Comparison of ENCODE assay signal across 33 cellular contexts in genomic region chr11:108748971-108749370, GRCh38.
A peak's percentile ranks its signal among the peaks of the same experiment; 100 is the strongest.
DNase-seq lines count a peak whose midpoint lies in the region; ATAC-seq and TF ChIP-seq lines count a peak whose summit lies in the region.
"Had no signal": no experiment of that assay in that cellular context is flagged by ENCODE, and none has a peak within 500 bp of the region (broad histone marks: within the 10 kb centered on the region; RNA-seq: fewer than 3 reads in every experiment).

No MANE protein-coding gene starts in this region.

- no peaks in the 10 kb centered on the region for H3K4me1 ChIP-seq in HEK293 (ENCODE audit: control insufficient read depth, insufficient read depth, low read length)
- peaks cover 0 to 5% (median 0%) of the 10 kb centered on the region in 4 donors for H3K4me1 ChIP-seq in tibial artery
- H3K4me1 ChIP-seq: A549, BLaER1, Caco-2 had no signal

- TF ChIP-seq CTCF in HEK293 (tag by site-specific recombination; IDR thresholded peaks at IDR 0.05), result no peak
- TF ChIP-seq CTCF in brain microvascular endothelial cell (IDR thresholded peaks at IDR 0.05; ENCODE audit: low read depth, low read length, missing control alignments), result no peak
- no peak for TF ChIP-seq CTCF in tibial artery (IDR thresholded peaks at IDR 0.05)

- H3K27me3 ChIP-seq in brain microvascular endothelial cell (replicated peaks) (no peaks in the 10 kb centered on the region), tibial artery (no peaks in the 10 kb centered on the region)
- H3K27me3 ChIP-seq: BE2C; BLaER1; BLaER1 treated with 17β-estradiol and CSF1 and Interleukin-3, amounts not matched to agents 10 nM and 100 nM had no signal

- H3K27ac ChIP-seq in HEK293 (ENCODE audit: extremely low read depth, low read depth, low read length) (no peak overlapping the region), brain microvascular endothelial cell (no peak overlapping the region), tibial artery (no peak overlapping the region)
- H3K27ac ChIP-seq: 22Rv1; A549; BLaER1; BLaER1 treated with 17β-estradiol and CSF1 and Interleukin-3, amounts not matched to agents 10 nM and 100 nM; C4-2B had no signal

- intact Hi-C loops in tibial artery (cut with DNase I; ENCODE audit: low total_unique reads), result no loop called here

- CTCF ChIA-PET in HEK293 (lab: Yijun Ruan, JAX), result interaction anchor here (0.7 to 2.2 kb wide), 3 partner anchors 14 to 1016 kb away, joined by 3 to 14 read pairs (median 3); no protein-coding TSS in a partner anchor

- H3K4me3 ChIP-seq in HEK293 (ENCODE audit: low read depth, low read length) (no peak overlapping the region), brain microvascular endothelial cell (ENCODE audit: low read depth, low read length) (no peak overlapping the region), tibial artery (no peak overlapping the region)
- H3K4me3 ChIP-seq: A549; BLaER1; BLaER1 treated with 17β-estradiol and CSF1 and Interleukin-3, amounts not matched to agents 10 nM and 100 nM had no signal

- DNase-seq in amniotic epithelial cell (ENCODE audit: low read depth) (peak; percentile 24), brain microvascular endothelial cell (peak; percentile 53), iris pigment epithelial cell (ENCODE audit: low read depth) (peak; percentile 82), foreskin melanocyte (no peak), tibial artery (no peak), NCI-H2029 treated with DMSO at 0.1 percent for 48 hours (lab: John Stamatoyannopoulos, UW) (no peak)
- DNase-seq: 8988T; ACHN; AML-193; BE2C; C1 segment of cervical spinal cord; Caco-2; Calu3; CD4-positive, alpha-beta memory T cell; CD4-positive, alpha-beta T cell; CD4-positive, CD25-positive, alpha-beta regulatory T cell; CD8-positive, alpha-beta memory T cell; CD8-positive, alpha-beta T cell; COR-L47; DMS 273 treated with DMSO at 0.1 percent for 48 hours; DMS153; DMS53; DMS79; DMS79 treated with DMSO at 0.1 percent for 48 hours; DND-41; EL had no signal

- no peak for ATAC-seq in HG02571 (IDR thresholded peaks at IDR 0.05; ENCODE audit: unreplicated experiment)
- ATAC-seq: A549; CD8-positive, alpha-beta T cell had no signal

- H3K9me3 ChIP-seq in HEK293 (ENCODE audit: control insufficient read depth, insufficient read depth, low read depth, low read length), result no peaks in the 10 kb centered on the region
- no peaks in the 10 kb centered on the region for H3K9me3 ChIP-seq in tibial artery
- H3K9me3 ChIP-seq: A549; BE2C; BLaER1; BLaER1 treated with 17β-estradiol and CSF1 and Interleukin-3, amounts not matched to agents 10 nM and 100 nM; Caco-2 had no signal

- POLR2A ChIA-PET in HEK293 (lab: Yijun Ruan, JAX), result no interaction called here

- H3K36me3 ChIP-seq in HEK293 (ENCODE audit: control insufficient read depth in 2 of 2, insufficient read depth in 1 of 2, low read length in 2 of 2), result no peaks in the 10 kb centered on the region
- H3K36me3 ChIP-seq in brain microvascular endothelial cell (replicated peaks), result no peaks in the 10 kb centered on the region
- no peaks in the 10 kb centered on the region for H3K36me3 ChIP-seq in tibial artery
- H3K36me3 ChIP-seq: BE2C had no signal

- in situ Hi-C loops in brain microvascular endothelial cell (cut with HindIII; ENCODE audit: low pct_ligation_motif_present, low sequenced_read_pairs), result no loop called here

TF ChIP-seq in HEK293, 187 proteins besides CTCF, POLR2A, EP300 and RAD21:
- TF ChIP-seq ZNF146 (tag by site-specific recombination; IDR thresholded peaks at IDR 0.05), result no peak
- TF ChIP-seq ZNF596 (tag by site-specific recombination; IDR thresholded peaks at IDR 0.05), result peak; percentile 59

Comparison
In these comparisons a context has a peak if more than half of its experiments do, and no peak if none do; other contexts are left out.
1. DNase-seq: peak in amniotic epithelial cell (single experiment), brain microvascular endothelial cell (single experiment) and iris pigment epithelial cell (single experiment); none in foreskin melanocyte (single experiment), tibial artery (0 of 2) and NCI-H2029 treated with DMSO at 0.1 percent for 48 hours (single experiment).